8 cellular contexts compared by ENCODE assay signal in the genomic region with DNA sequence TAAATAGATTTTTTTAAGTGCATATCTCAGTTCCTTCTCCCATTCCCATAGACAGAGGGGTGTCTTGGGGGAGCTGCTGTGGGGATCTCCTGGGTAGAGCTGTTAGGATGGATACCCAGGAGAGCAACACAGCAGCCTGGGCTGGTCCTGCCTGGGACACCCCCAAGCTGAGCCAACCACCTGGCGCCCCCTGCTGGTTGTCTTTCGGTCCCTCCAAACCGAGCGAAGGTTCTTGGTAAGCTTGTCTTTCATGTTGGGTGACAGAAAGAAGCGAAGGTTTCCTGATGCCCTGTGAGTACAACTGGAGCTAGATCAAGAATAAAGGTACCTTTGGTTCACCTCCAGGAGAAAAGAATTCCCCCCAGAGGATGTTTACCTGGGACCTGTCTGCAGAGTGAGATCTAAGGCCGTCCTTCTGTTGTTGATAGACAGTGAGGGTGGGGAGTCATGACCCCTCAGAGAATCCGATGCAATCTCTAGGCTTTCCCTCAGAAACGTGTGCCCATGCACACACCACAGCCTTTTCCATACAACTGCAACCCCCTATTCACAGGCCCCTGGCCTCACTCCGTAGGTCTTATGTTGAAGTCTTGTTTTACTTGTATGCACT. TPM values are rescaled to one million over a fixed set of nuclear protein-coding genes. Genes with fewer than 3 reads are reported as not detected.
DNase-seq lines count a peak whose midpoint lies in the region; ATAC-seq and TF ChIP-seq lines count a peak whose summit lies in the region.

No MANE protein-coding gene starts in this region.

- in situ Hi-C loops in ACHN (cut with HindIII; ENCODE audit: low pct_ligation_motif_present, low pct_unique_long_range_greater_than_20kb, low sequenced_read_pairs), result loop anchor here (10.0 kb wide), 1 partner anchor 109 kb away; no protein-coding TSS in a partner anchor

- no peaks in the 10 kb centered on the region for H3K4me1 ChIP-seq in upper lobe of right lung

- no peak overlapping the region for H3K4me3 ChIP-seq in upper lobe of right lung

- H3K9me3 ChIP-seq in upper lobe of right lung, result no peaks in the 10 kb centered on the region

- POLR2A ChIA-PET in RWPE1 (lab: Yijun Ruan, JAX; ENCODE audit: low non-redundant PET), result no interaction called here

- no peak overlapping the region for H3K27ac ChIP-seq in RWPE1
- H3K27ac ChIP-seq in upper lobe of right lung, result no peak overlapping the region

- peaks cover 4% of the 10 kb centered on the region for H3K27me3 ChIP-seq in upper lobe of right lung

- intact Hi-C loops in upper lobe of right lung (cut with DNase I), result loop anchor here (10.0 kb wide), 1 partner anchor 119 kb away; no protein-coding TSS in a partner anchor

- ATAC-seq in GM18498 (IDR thresholded peaks at IDR 0.05; ENCODE audit: unreplicated experiment) (peak; percentile 65), upper lobe of right lung (peak; percentile 87)

- peaks cover 31% of the 10 kb centered on the region for H3K36me3 ChIP-seq in upper lobe of right lung

- peak; percentile 64 for DNase-seq in ACHN
- peak; percentile 81 for DNase-seq in HK-2 (ENCODE audit: unreplicated experiment)
- DNase-seq in RWPE1 (ENCODE audit: low spot score), result peak; percentile 63
- DNase-seq in activated T-helper 9 cell treated with anti-CD3 and anti-CD28 coated beads, Interleukin-2, amount 50 U/mL, for 16 hours (ENCODE audit: low read depth), result peak; percentile 76
- peak; percentile 45 for DNase-seq in foreskin melanocyte
- peak; percentile 70 for DNase-seq in pons (ENCODE audit: low spot score)
- peak; percentile 85 for DNase-seq in upper lobe of right lung

- TF ChIP-seq CTCF in RWPE1 (conservative IDR thresholded peaks at IDR 0.05; ENCODE audit: low read depth) (peak; percentile 76), upper lobe of right lung (IDR thresholded peaks at IDR 0.05) (peak; percentile 79)

- CTCF ChIA-PET in RWPE1 (lab: Yijun Ruan, JAX), result interaction anchor here (0.6 to 2.8 kb wide), 14 partner anchors 9 to 974 kb away, joined by 3 to 24 read pairs (median 4); no protein-coding TSS in a partner anchor

RNA-seq across cellular contexts. Expression of a gene that starts 50.8 kb away (rescaled TPM):
- 25.0 TPM for total RNA-seq in upper lobe of right lung
